In genomic region chr1:232138044-232138443, GRCh38 we compare ENCODE assay signal across 24 cellular contexts.
DNase-seq lines count a peak whose midpoint lies in the region; ATAC-seq and TF ChIP-seq lines count a peak whose summit lies in the region.
"Had no signal": no experiment of that assay in that cellular context is flagged by ENCODE, and none has a peak within 500 bp of the region (broad histone marks: within the 10 kb centered on the region; RNA-seq: fewer than 3 reads in every experiment).

No MANE protein-coding gene starts in this region.

- CTCF ChIA-PET in PC-3 (lab: Charles Lee): no interaction called here

- H3K4me2 ChIP-seq in GM23338 (no peak overlapping the region), PC-3 (ENCODE audit: low read length) (no peak overlapping the region), osteoblast (ENCODE audit: insufficient read depth, low read length) (no peak overlapping the region)
- H3K4me2 ChIP-seq: A549 had no signal

- DNase-seq in GM23338 (ENCODE audit: low spot score) (no peak), PC-3 (no peak), osteoblast (ENCODE audit: insufficient read length, low spot score, missing footprints) (peak; percentile 0), D341Med (ENCODE audit: low spot score) (no peak), germinal center (ENCODE audit: low spot score) (no peak), stomach (no peak)
- no peak for DNase-seq in stimulated activated CD8-positive, alpha-beta memory T cell treated with anti-CD3 and anti-CD28 coated beads, Interleukin-4, amount 100 ng/mL, for 48 hours
- DNase-seq: 8988T; ACHN; AML-193; BE2C; CD4-positive, alpha-beta T cell; CD8-positive, alpha-beta memory T cell; DMS79; EL; GDM1; GOT3; H7; HCEC 1CT had no signal

- H3K79me2 ChIP-seq in GM23338 (replicated peaks; ENCODE audit: insufficient read depth) (peaks cover 42% of the 10 kb centered on the region), PC-3 (ENCODE audit: low read length) (no peaks in the 10 kb centered on the region), osteoblast (ENCODE audit: insufficient read depth, low read length) (no peaks in the 10 kb centered on the region)

- 77 to 91% (median 82%) methylated on average over 7 of the region's 7 CpGs for WGBS in stomach, 5 donors

- no peaks in the 10 kb centered on the region for H3K9me2 ChIP-seq in GM23338 (ENCODE audit: insufficient read depth)
- H3K9me2 ChIP-seq in PC-3 (replicated peaks; ENCODE audit: low read length): no peaks in the 10 kb centered on the region

- H2AFZ ChIP-seq in GM23338 (no peak overlapping the region), PC-3 (ENCODE audit: low read length) (0 out of 2 replicates have a peak overlapping the region, but pooled peaks have one; percentile 2), osteoblast (ENCODE audit: low read length) (no peak overlapping the region)

- H3K4me3 ChIP-seq in GM23338 (no peak overlapping the region), PC-3 (ENCODE audit: low read length) (no peak overlapping the region), iPS-18a (ENCODE audit: low read length) (no peak overlapping the region), osteoblast (ENCODE audit: insufficient read depth, low read length) (no peak overlapping the region), stomach (no peak overlapping the region)
- H3K4me3 ChIP-seq: A549; BLaER1 treated with 17β-estradiol and CSF1 and Interleukin-3, amounts not matched to agents 10 nM and 100 nM; GM12878 had no signal

- no peak overlapping the region for H3K4me3 Mint-ChIP-seq in GM23338
- H3K4me3 Mint-ChIP-seq: CD14-positive monocyte; CD4-positive, alpha-beta T cell; CD8-positive, alpha-beta memory T cell had no signal

- no peak for ATAC-seq in GM23338
- ATAC-seq in PC-3: no peak
- ATAC-seq: GM12878 had no signal

- peaks cover 60% of the 10 kb centered on the region for H3K4me1 Mint-ChIP-seq in GM23338
- H3K4me1 Mint-ChIP-seq: CD14-positive monocyte; CD8-positive, alpha-beta memory T cell had no signal

- POLR2A ChIA-PET in PC-3 (lab: Charles Lee; ENCODE audit: unreplicated experiment): no interaction called here

- intact Hi-C loops in PC-3 (cut with micrococcal nuclease) (no loop called here), stomach (cut with DNase I; ENCODE audit: low total_unique reads) (no loop called here)

- peaks cover 50% of the 10 kb centered on the region for H3K4me1 ChIP-seq in GM23338 (ENCODE audit: insufficient read depth)
- peaks cover 9% of the 10 kb centered on the region; the same call in 1 of the 2 replicates for H3K4me1 ChIP-seq in PC-3 (ENCODE audit: insufficient read depth, low read length)
- H3K4me1 ChIP-seq in iPS-18a (ENCODE audit: control insufficient read depth, low read depth, low read length): peaks cover 23% of the 10 kb centered on the region
- peaks cover 9% of the 10 kb centered on the region for H3K4me1 ChIP-seq in osteoblast (ENCODE audit: insufficient read depth, low read length)
- peaks cover 0 to 6% (median 0%) of the 10 kb centered on the region in 4 donors for H3K4me1 ChIP-seq in stomach
- H3K4me1 ChIP-seq: BE2C had no signal

- peaks cover 30% of the 10 kb centered on the region for H3K27me3 Mint-ChIP-seq in GM23338 (ENCODE audit: insufficient read depth, low read depth, poor library complexity)
- H3K27me3 Mint-ChIP-seq: CD4-positive, alpha-beta T cell had no signal

- peaks cover 20% of the 10 kb centered on the region; the same call in 1 of the 2 replicates for H4K20me1 ChIP-seq in GM23338 (replicated peaks; ENCODE audit: insufficient read depth)
- H4K20me1 ChIP-seq in PC-3 (ENCODE audit: low read length): no peaks in the 10 kb centered on the region
- no peaks in the 10 kb centered on the region for H4K20me1 ChIP-seq in osteoblast (ENCODE audit: insufficient read depth, low read length)
- H4K20me1 ChIP-seq: BLaER1 treated with 17β-estradiol and CSF1 and Interleukin-3, amounts not matched to agents 10 nM and 100 nM had no signal

- H3K27me3 ChIP-seq in GM23338 (ENCODE audit: insufficient read depth) (no peaks in the 10 kb centered on the region), PC-3 (ENCODE audit: low read length) (no peaks in the 10 kb centered on the region), iPS-18a (ENCODE audit: control insufficient read depth, insufficient read depth, low read length) (no peaks in the 10 kb centered on the region), osteoblast (ENCODE audit: insufficient read depth, low read length) (no peaks in the 10 kb centered on the region), stomach (no peaks in the 10 kb centered on the region)
- H3K27me3 ChIP-seq: BE2C; BLaER1 treated with 17β-estradiol and CSF1 and Interleukin-3, amounts not matched to agents 10 nM and 100 nM had no signal

- TF ChIP-seq EP300 in stomach (IDR thresholded peaks at IDR 0.05): no peak

- H3K36me3 ChIP-seq in GM23338 (ENCODE audit: insufficient read depth) (peaks cover 16% of the 10 kb centered on the region), PC-3 (ENCODE audit: low read depth, low read length) (no peaks in the 10 kb centered on the region), iPS-18a (ENCODE audit: control insufficient read depth, low read depth, low read length) (peaks cover 44% of the 10 kb centered on the region), osteoblast (ENCODE audit: insufficient read depth, low read length) (no peaks in the 10 kb centered on the region), stomach (no peaks in the 10 kb centered on the region)
- H3K36me3 ChIP-seq: BE2C; BLaER1 treated with 17β-estradiol and CSF1 and Interleukin-3, amounts not matched to agents 10 nM and 100 nM had no signal

- H3F3A ChIP-seq in GM23338 (replicated peaks; ENCODE audit: low read depth) (peaks cover 29% of the 10 kb centered on the region), PC-3 (ENCODE audit: low read length, unreplicated experiment) (no peaks in the 10 kb centered on the region)

- peak overlapping the region; percentile 84 for H3K27ac ChIP-seq in GM23338 (ENCODE audit: low read depth)
- no peak overlapping the region for H3K27ac ChIP-seq in PC-3 (ENCODE audit: low read length)
- H3K27ac ChIP-seq in iPS-18a (ENCODE audit: low read length): peak overlapping the region; percentile 19
- no peak overlapping the region for H3K27ac ChIP-seq in osteoblast (ENCODE audit: low read depth, low read length)
- H3K27ac ChIP-seq in stomach: no peak overlapping the region
- H3K27ac ChIP-seq: BLaER1 treated with 17β-estradiol and CSF1 and Interleukin-3, amounts not matched to agents 10 nM and 100 nM had no signal

- peaks cover 83% of the 10 kb centered on the region for H3K36me3 Mint-ChIP-seq in GM23338 (ENCODE audit: low read depth)
- H3K36me3 Mint-ChIP-seq: CD14-positive monocyte had no signal

- TF ChIP-seq CTCF in GM23338 (conservative IDR thresholded peaks at IDR 0.05; ENCODE audit: low read depth in 2 of 2): no peak
- TF ChIP-seq CTCF in PC-3 (conservative IDR thresholded peaks at IDR 0.05; ENCODE audit: low read depth, low read length): no peak
- no peak for TF ChIP-seq CTCF in osteoblast (IDR thresholded peaks at IDR 0.05; ENCODE audit: extremely low read depth, low read depth, low read length)
- TF ChIP-seq CTCF in stomach (IDR thresholded peaks at IDR 0.05): no peak

- no TSS peak for BruUV-seq in PC-3 (replicated peaks; lab: Mats Ljungman, UMichigan)

- TF ChIP-seq POLR2A in stomach (IDR thresholded peaks at IDR 0.05): no peak

- H3K9me3 ChIP-seq in PC-3 (ENCODE audit: low read length) (no peaks in the 10 kb centered on the region), iPS-18a (ENCODE audit: control insufficient read depth, low read depth, low read length) (no peaks in the 10 kb centered on the region), osteoblast (ENCODE audit: low read depth, low read length) (no peaks in the 10 kb centered on the region), stomach (peaks cover 0 to 13% (median 8%) of the 10 kb centered on the region in 4 donors)
- H3K9me3 ChIP-seq: BE2C had no signal

- H3K9ac ChIP-seq in PC-3 (ENCODE audit: low read length): no peak overlapping the region
- no peak overlapping the region for H3K9ac ChIP-seq in iPS-18a (ENCODE audit: low read length)
- H3K9ac ChIP-seq: BLaER1 treated with 17β-estradiol and CSF1 and Interleukin-3, amounts not matched to agents 10 nM and 100 nM had no signal

- peak overlapping the region; percentile 44 for H3K27ac Mint-ChIP-seq in GM23338
- H3K27ac Mint-ChIP-seq: CD14-positive monocyte; CD4-positive, alpha-beta T cell; CD8-positive, alpha-beta memory T cell had no signal

- H3K9me3 Mint-ChIP-seq in GM23338: peaks cover 41% of the 10 kb centered on the region
- H3K9me3 Mint-ChIP-seq: CD4-positive, alpha-beta T cell had no signal

Comparison
In these comparisons a context has a peak if more than half of its experiments do, and no peak if none do; other contexts are left out.
1. H3K27ac ChIP-seq: peak in GM23338 (single experiment) and iPS-18a (single experiment); none in PC-3 (single experiment), osteoblast (single experiment) and stomach (0 of 5).